Comparison of ENCODE assay signal across 30 cellular contexts in genomic region chr10:97892506-97892905, GRCh38.
"Had no signal": no experiment of that assay in that cellular context is flagged by ENCODE, and none has a peak within 500 bp of the region (broad histone marks: within the 10 kb centered on the region; RNA-seq: fewer than 3 reads in every experiment).

No MANE protein-coding gene starts in this region.

- DNase-seq: activated B cell treated with CpG ODN at 0.5 μM for 24 hours; activated CD4-positive, alpha-beta T cell treated with anti-CD3 and anti-CD28 coated beads for 48 hours; activated CD4-positive, alpha-beta T cell treated with anti-CD3 and anti-CD28 coated beads, Interleukin-2, amount 50 U/mL, for 1 hour; activated CD4-positive, alpha-beta T cell treated with anti-CD3 and anti-CD28 coated beads, Interleukin-2, amount 50 U/mL, for 48 hours; activated CD8-positive, alpha-beta memory T cell treated with anti-CD3 and anti-CD28 coated beads for 24 hours; activated CD8-positive, alpha-beta T cell treated with anti-CD3 and anti-CD28 coated beads for 36 hours; activated effector memory CD4-positive, alpha-beta T cell treated with Interleukin-2 at 50 U/mL for 16 hours; activated gamma-delta T cell treated with Interleukin-2 at 50 U/mL for 16 hours; activated naive CD4-positive, alpha-beta T cell treated with anti-CD3 and anti-CD28 coated beads, Interleukin-2, amount 50 U/mL, for 16 hours; activated naive CD4-positive, alpha-beta T cell treated with Interleukin-2 at 50 U/mL for 16 hours; activated T-cell treated with anti-CD3 and anti-CD28 coated beads, Interleukin-2, amount 50 U/mL, for 4 hours; amniotic stem cell; anterior cingulate cortex; brain microvascular endothelial cell; cortex of kidney; dermis blood vessel endothelial cell; effector CD4-positive, alpha-beta T cell; effector memory CD8-positive, alpha-beta T cell; erythroblast; foreskin keratinocyte; gastrocnemius medialis; glutamatergic neuron; T1000; WERI-Rb-1 had no signal

- H3K36me3 ChIP-seq: brain microvascular endothelial cell, esophagus muscularis mucosa, gastrocnemius medialis, WERI-Rb-1 had no signal

- H3K27ac ChIP-seq: brain microvascular endothelial cell, esophagus muscularis mucosa, foreskin keratinocyte, WERI-Rb-1 had no signal

- FAIRE-seq: astrocyte, bronchial epithelial cell, colon had no signal

- ATAC-seq: activated CD4-positive, CD25-positive, alpha-beta regulatory T cell treated with anti-CD3 and anti-CD28 coated beads, Interleukin-2, amount 50 U/mL, for 24 hours; activated CD8-positive, alpha-beta T cell treated with anti-CD3 and anti-CD28 coated beads for 36 hours; activated T-cell treated with anti-CD3 and anti-CD28 coated beads, Interleukin-2, amount 50 U/mL, for 4 hours; activated T-helper 17 cell treated with anti-CD3 and anti-CD28 coated beads, Interleukin-2, amount 50 U/mL, for 72 hours; effector memory CD8-positive, alpha-beta T cell; foreskin keratinocyte had no signal

- H3K27me3 ChIP-seq: foreskin keratinocyte, gastrocnemius medialis had no signal

- H3K9me3 ChIP-seq: esophagus muscularis mucosa, gastrocnemius medialis had no signal

- H3K4me3 ChIP-seq: esophagus muscularis mucosa, gastrocnemius medialis had no signal
